Comparison of ENCODE assay signal across 14 cellular contexts in the genomic region with DNA sequence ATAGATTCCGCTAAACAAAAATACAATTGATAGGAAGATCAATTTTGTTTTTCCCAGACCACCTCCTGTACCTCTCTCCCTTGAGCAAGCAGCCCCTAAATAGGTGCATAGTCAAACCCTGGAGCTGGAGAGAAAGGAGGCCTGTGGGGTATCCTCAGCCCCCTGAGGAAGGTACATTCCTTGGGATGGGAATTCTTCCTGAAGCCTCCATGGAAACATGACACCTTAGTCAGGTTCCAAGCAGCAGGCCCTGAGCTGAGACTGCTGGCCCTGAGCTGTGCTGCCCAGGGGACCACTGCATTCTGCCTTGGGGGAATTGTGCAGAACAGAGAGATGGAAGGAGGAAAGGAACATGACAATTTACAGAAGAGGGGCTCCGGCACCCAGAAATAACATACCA. TPM values are rescaled to one million over a fixed set of nuclear protein-coding genes. Genes with fewer than 3 reads are reported as not detected.
A peak's percentile ranks its signal among the peaks of the same experiment; 100 is the strongest.
DNase-seq lines count a peak whose midpoint lies in the region; ATAC-seq, FAIRE-seq and TF ChIP-seq lines count a peak whose summit lies in the region.
"Had no signal": no experiment of that assay in that cellular context is flagged by ENCODE, and none has a peak within 500 bp of the region (broad histone marks: within the 10 kb centered on the region; RNA-seq: fewer than 3 reads in every experiment).

No MANE protein-coding gene starts in this region.

- H4K20me1 ChIP-seq in DOHH2 (ENCODE audit: control insufficient read depth, insufficient read depth, low read depth, low read length) = peaks cover 45% of the 10 kb centered on the region

- peaks cover 51% of the 10 kb centered on the region for H3K36me3 Mint-ChIP-seq in activated B cell treated with CpG ODN at 0.5 μM for 24 hours (ENCODE audit: low read depth)

- peaks cover 93% of the 10 kb centered on the region for H3K4me1 Mint-ChIP-seq in activated B cell treated with CpG ODN at 0.5 μM for 24 hours

- H3F3A ChIP-seq in DOHH2 (ENCODE audit: control insufficient read depth, insufficient read depth) = peaks cover 79% of the 10 kb centered on the region

- POLR2A ChIA-PET in activated B cell treated with CpG ODN at 0.5 μM for 24 hours (lab: Charles Lee) = interaction anchor here (0.5 to 1.4 kb wide), 6 partner anchors 13 to 727 kb away, joined by 3 to 11 read pairs (median 3); no protein-coding TSS in a partner anchor

- H3K4me3 Mint-ChIP-seq in activated B cell treated with CpG ODN at 0.5 μM for 24 hours = peak overlapping the region; percentile 17

- intact Hi-C loops in activated B cell treated with CpG ODN at 0.5 μM for 24 hours (cut with micrococcal nuclease) = no loop called here

- H3K27ac ChIP-seq in 22Rv1 (peak overlapping the region; percentile 95; the same call in 1 of the 2 replicates), DOHH2 (ENCODE audit: low read depth, low read length) (peak overlapping the region; percentile 95), iPS-20b (ENCODE audit: low read length) (peak overlapping the region; percentile 40)
- H3K27ac ChIP-seq: SJSA1 had no signal

- DNase-seq in activated B cell treated with CpG ODN at 0.5 μM for 24 hours (no peak), HTR-8/SVneo (ENCODE audit: insufficient read length, low spot score) (no peak), NCI-H226 (no peak), CD1c-positive myeloid dendritic cell (ENCODE audit: extremely low spot score) (no peak)
- DNase-seq: stimulated activated naive CD4-positive, alpha-beta T cell treated with Interleukin-2 at 50 U/mL for 16 hours had no signal

- no peaks in the 10 kb centered on the region for H3K27me3 ChIP-seq in DOHH2 (ENCODE audit: control insufficient read depth, low read length)
- no peaks in the 10 kb centered on the region for H3K27me3 ChIP-seq in iPS-20b (ENCODE audit: insufficient read depth, low read length)
- H3K27me3 ChIP-seq: SJSA1 had no signal

- no peaks in the 10 kb centered on the region for H3K9me3 Mint-ChIP-seq in activated B cell treated with CpG ODN at 0.5 μM for 24 hours

- H3K36me3 ChIP-seq in DOHH2 (ENCODE audit: control insufficient read depth, low read length) (peaks cover 93% of the 10 kb centered on the region), iPS-20b (ENCODE audit: insufficient read depth, low read depth, low read length) (peaks cover 41% of the 10 kb centered on the region)

- peak overlapping the region; percentile 66; the same call in 1 of the 2 replicates for H3K9ac ChIP-seq in iPS-20b (ENCODE audit: low read depth, low read length)

- peak overlapping the region; percentile 88 for H3K4me2 ChIP-seq in DOHH2 (ENCODE audit: low read length)

- H3K4me3 ChIP-seq in DOHH2 (ENCODE audit: low read length) (peak overlapping the region; percentile 85), iPS-20b (ENCODE audit: low read length) (peak overlapping the region; percentile 23; the same call in 1 of the 2 replicates)
- H3K4me3 ChIP-seq: lung, SJSA1 had no signal

- CTCF ChIA-PET in activated B cell treated with CpG ODN at 0.5 μM for 24 hours (lab: Charles Lee) = no interaction called here

- TF ChIP-seq CTCF in 22Rv1 (IDR thresholded peaks at IDR 0.05) (no peak), DOHH2 (IDR thresholded peaks at IDR 0.05; ENCODE audit: low read depth, low read length, poor library complexity, severe bottlenecking) (no peak), activated B cell treated with CpG ODN at 0.5 μM for 24 hours (IDR thresholded peaks at IDR 0.05) (no peak)

- no peaks in the 10 kb centered on the region for H3K27me3 Mint-ChIP-seq in activated B cell treated with CpG ODN at 0.5 μM for 24 hours

- H3K9me2 ChIP-seq in DOHH2 (replicated peaks; ENCODE audit: control insufficient read depth, low read length) = no peaks in the 10 kb centered on the region

- H3K9me3 ChIP-seq in DOHH2 (ENCODE audit: control insufficient read depth, insufficient read depth, low read length) (no peaks in the 10 kb centered on the region), iPS-20b (ENCODE audit: insufficient read depth, low read depth, low read length) (no peaks in the 10 kb centered on the region)
- H3K9me3 ChIP-seq: SJSA1 had no signal

- ATAC-seq in activated B cell treated with CpG ODN at 0.5 μM for 24 hours (ENCODE audit: low read depth) (no peak), HG02970 (IDR thresholded peaks at IDR 0.05; ENCODE audit: low FRiP score, unreplicated experiment) (no peak)

- peak overlapping the region; percentile 30 for H3K27ac Mint-ChIP-seq in activated B cell treated with CpG ODN at 0.5 μM for 24 hours

- peaks cover 79% of the 10 kb centered on the region for H3K4me1 ChIP-seq in DOHH2 (ENCODE audit: control insufficient read depth, low read length)
- H3K4me1 ChIP-seq in iPS-20b (ENCODE audit: insufficient read depth, low read length) = peaks cover 55% of the 10 kb centered on the region

- peaks cover 99% of the 10 kb centered on the region for H3K79me2 ChIP-seq in DOHH2 (ENCODE audit: control insufficient read depth, low read length)

- FAIRE-seq in HTR-8/SVneo (lab: Jason Lieb, UNC) = no peak
- FAIRE-seq: D721Med, H54 had no signal

RNA-seq across cellular contexts. Expression of a gene that starts 7.4 kb away (rescaled TPM):
- 253 and 255 TPM in 2 replicates for total RNA-seq in activated B cell treated with CpG ODN at 0.5 μM for 24 hours

RNA-seq across cellular contexts. Expression of a gene that starts 30.2 kb away (rescaled TPM):
- not detected in 2 replicates for total RNA-seq in activated B cell treated with CpG ODN at 0.5 μM for 24 hours
- total RNA-seq: SJSA1, skeletal muscle tissue had no signal

RNA-seq across cellular contexts. Expression of a gene that starts 35.3 kb away (rescaled TPM):
- 2.9 and 3.4 TPM in 2 replicates for total RNA-seq in activated B cell treated with CpG ODN at 0.5 μM for 24 hours

Comparison
In these comparisons a context has a peak if more than half of its experiments do, and no peak if none do; other contexts are left out.
1. H3K27ac ChIP-seq: peak in every context shown above with its lines; median percentile 95 in 22Rv1; 95 in DOHH2; 40 in iPS-20b.